Comparison of ENCODE assay signal across 8 cellular contexts in genomic region chr9:36995927-36996471, GRCh38. TPM values are rescaled to one million over a fixed set of nuclear protein-coding genes. Genes with fewer than 3 reads are reported as not detected.
DNase-seq lines count a peak whose midpoint lies in the region; ATAC-seq and TF ChIP-seq lines count a peak whose summit lies in the region.

No MANE protein-coding gene starts in this region.

- H3K27me3 Mint-ChIP-seq in MCF 10A (ENCODE audit: insufficient read depth, unreplicated experiment) = peaks cover 19% of the 10 kb centered on the region

- 26% methylated on average over 15 of the region's 15 CpGs for WGBS in prostate gland

- intact Hi-C loops in MCF 10A (cut with micrococcal nuclease) = loop anchor here (1.0 to 10.0 kb wide), 3 partner anchors 269 to 419 kb away; no protein-coding TSS in a partner anchor
- intact Hi-C loops in breast epithelium (cut with DNase I; ENCODE audit: low total_unique reads) = no loop called here
- intact Hi-C loops in prostate gland (cut with DNase I) = no loop called here

- H3K27ac ChIP-seq in breast epithelium (no peak overlapping the region), prostate gland (no peak overlapping the region)

- H3K9me3 Mint-ChIP-seq in MCF 10A (ENCODE audit: unreplicated experiment) = peaks cover 6% of the 10 kb centered on the region

- ATAC-seq in GM21367 (IDR thresholded peaks at IDR 0.05; ENCODE audit: unreplicated experiment) = no peak

- TF ChIP-seq CTCF in MCF 10A (IDR thresholded peaks at IDR 0.05; ENCODE audit: unreplicated experiment) (peak; percentile 81), breast epithelium (IDR thresholded peaks at IDR 0.05) (no peak), foreskin fibroblast (IDR thresholded peaks at IDR 0.05; ENCODE audit: low read depth, low read length) (peak; percentile 62), prostate gland (IDR thresholded peaks at IDR 0.05) (peak in 3 of 4 experiments; percentile 44 to 53 (median 50))

- H3K9me3 ChIP-seq in breast epithelium (peaks cover 5 to 6% of the 10 kb centered on the region in 2 donors), prostate gland (no peaks in the 10 kb centered on the region)

- H3K4me1 Mint-ChIP-seq in MCF 10A (ENCODE audit: insufficient read depth, unreplicated experiment) = peaks cover 20% of the 10 kb centered on the region

- peaks cover 0 to 51% of the 10 kb centered on the region in 2 donors for H3K27me3 ChIP-seq in breast epithelium
- H3K27me3 ChIP-seq in prostate gland (replicated peaks; ENCODE audit: insufficient read depth) = peaks cover 7% of the 10 kb centered on the region

- no peak overlapping the region for H3K27ac Mint-ChIP-seq in MCF 10A (ENCODE audit: low read depth, unreplicated experiment)

- H3K4me3 ChIP-seq in breast epithelium (no peak overlapping the region), foreskin fibroblast (ENCODE audit: low read depth in 1 of 2, low read length in 2 of 2) (no peak overlapping the region), prostate gland (no peak overlapping the region)

- H3K36me3 Mint-ChIP-seq in MCF 10A (ENCODE audit: insufficient read depth, unreplicated experiment) = no peaks in the 10 kb centered on the region

- no TSS peak for BruUV-seq in MCF 10A (replicated peaks; lab: Mats Ljungman, UMichigan)

- H3K4me3 Mint-ChIP-seq in MCF 10A (ENCODE audit: unreplicated experiment) = no peak overlapping the region

- H3K36me3 ChIP-seq in breast epithelium (no peaks in the 10 kb centered on the region), prostate gland (no peaks in the 10 kb centered on the region)

- TF ChIP-seq POLR2A in breast epithelium (IDR thresholded peaks at IDR 0.05) (no peak), prostate gland (IDR thresholded peaks at IDR 0.05) (no peak)

- POLR2A ChIA-PET in MCF 10A (lab: Yijun Ruan, JAX) = interaction anchor here (0.6 to 1.1 kb wide), 5 partner anchors 12 to 416 kb away, joined by 3 to 4 read pairs (median 3); no protein-coding TSS in a partner anchor

- DNase-seq in MCF 10A (ENCODE audit: unreplicated experiment) = peak; percentile 71
- no peak for DNase-seq in breast epithelium (ENCODE audit: low spot score in 2 of 2)
- DNase-seq in HT1080 (ENCODE audit: low read depth) = peak; percentile 77
- DNase-seq in OCI-M2 (lab: John Stamatoyannopoulos, UW; ENCODE audit: unreplicated experiment) = peak; percentile 30
- peak; percentile 45 for DNase-seq in activated T-cell treated with anti-CD3 and anti-CD28 coated beads for 48 hours (ENCODE audit: low read depth)
- peak; percentile 32 to 65 for DNase-seq in foreskin fibroblast
- DNase-seq in prostate gland (ENCODE audit: low spot score) = peak; percentile 45

- CTCF ChIA-PET in MCF 10A (lab: Yijun Ruan, JAX) = interaction anchor here (0.5 to 4.9 kb wide), 18 partner anchors 9 to 523 kb away, joined by 3 to 22 read pairs (median 4); no protein-coding TSS in a partner anchor

- H3K4me1 ChIP-seq in breast epithelium = no peaks in the 10 kb centered on the region
- H3K4me1 ChIP-seq in prostate gland (replicated peaks) = no peaks in the 10 kb centered on the region

RNA-seq across cellular contexts. Expression of gene PAX5, which starts 38.1 kb away (rescaled TPM):
- total RNA-seq in MCF 10A (2022) (not detected in 2 replicates), breast epithelium (under 1 TPM in 1 of 3 donors, not detected in 2; 0.59 TPM), prostate gland (under 1 TPM; 0.05 to 0.11 TPM)
- not detected in 2 replicates for total RNA-seq in HT1080 (2014; rRNA removed; shearing (Covaris generic))
- polyA plus RNA-seq in HT1080 (2015; cell fraction: cytosol; rRNA removed) = not detected in 2 replicates
- not detected in 2 replicates for polyA plus RNA-seq in HT1080 (2015; cell fraction: nucleus; rRNA removed)

Comparison
In these comparisons a context has a peak if more than half of its experiments do, and no peak if none do; other contexts are left out.
1. DNase-seq: peak in MCF 10A (single experiment), HT1080 (single experiment), OCI-M2 (single experiment), activated T-cell treated with anti-CD3 and anti-CD28 coated beads for 48 hours (single experiment), foreskin fibroblast (2 of 2) and prostate gland (single experiment); none in breast epithelium (0 of 2).
2. CTCF ChIP-seq: peak in MCF 10A (single experiment), foreskin fibroblast (single experiment) and prostate gland (3 of 4); none in breast epithelium (0 of 3).